ENCODE assay signal across 8 cellular contexts in the genomic region with DNA sequence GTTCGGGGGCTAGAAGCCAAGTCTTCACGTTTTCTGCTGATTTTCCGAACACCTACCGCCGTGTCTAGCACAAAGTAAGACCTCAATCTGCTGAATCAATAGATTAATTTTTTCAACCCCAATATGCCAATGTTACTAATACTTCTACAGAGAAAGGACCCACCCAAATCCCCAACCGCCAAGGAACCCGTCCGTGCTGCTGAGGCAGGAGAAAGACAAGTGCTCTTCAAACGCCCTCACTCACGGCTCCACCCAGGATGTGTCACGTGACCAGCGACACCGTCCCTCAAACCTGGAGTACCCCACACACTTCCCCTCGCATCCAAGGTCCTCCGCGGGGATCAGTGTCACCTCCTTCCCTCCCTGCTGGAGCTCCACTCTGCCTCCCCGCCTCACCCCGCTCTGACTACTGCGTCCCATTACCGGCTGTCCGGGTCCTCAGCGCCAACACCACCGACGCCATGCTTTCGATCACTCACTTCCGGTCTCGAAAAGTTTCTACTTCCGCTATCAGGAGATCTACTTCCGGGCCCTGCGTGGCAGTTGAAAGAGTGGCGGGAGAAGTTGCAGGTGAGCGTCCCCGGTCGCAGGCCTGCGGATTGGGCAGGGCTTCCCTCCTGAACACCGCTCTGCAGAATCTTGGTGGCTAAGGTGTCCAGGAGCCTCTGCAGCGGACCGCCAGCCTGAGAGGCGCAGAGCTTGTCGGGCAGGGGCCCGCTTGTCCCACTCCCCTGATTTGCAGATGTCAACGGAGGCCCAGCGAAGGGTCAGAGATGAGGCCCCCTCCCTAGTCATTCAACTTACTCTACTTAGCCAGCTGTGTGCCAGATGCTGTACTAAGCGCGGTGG. TPM values are rescaled to one million over a fixed set of nuclear protein-coding genes. Genes with fewer than 3 reads are reported as not detected.
DNase-seq lines count a peak whose midpoint lies in the region; ATAC-seq and TF ChIP-seq lines count a peak whose summit lies in the region.

A gene with protein sequence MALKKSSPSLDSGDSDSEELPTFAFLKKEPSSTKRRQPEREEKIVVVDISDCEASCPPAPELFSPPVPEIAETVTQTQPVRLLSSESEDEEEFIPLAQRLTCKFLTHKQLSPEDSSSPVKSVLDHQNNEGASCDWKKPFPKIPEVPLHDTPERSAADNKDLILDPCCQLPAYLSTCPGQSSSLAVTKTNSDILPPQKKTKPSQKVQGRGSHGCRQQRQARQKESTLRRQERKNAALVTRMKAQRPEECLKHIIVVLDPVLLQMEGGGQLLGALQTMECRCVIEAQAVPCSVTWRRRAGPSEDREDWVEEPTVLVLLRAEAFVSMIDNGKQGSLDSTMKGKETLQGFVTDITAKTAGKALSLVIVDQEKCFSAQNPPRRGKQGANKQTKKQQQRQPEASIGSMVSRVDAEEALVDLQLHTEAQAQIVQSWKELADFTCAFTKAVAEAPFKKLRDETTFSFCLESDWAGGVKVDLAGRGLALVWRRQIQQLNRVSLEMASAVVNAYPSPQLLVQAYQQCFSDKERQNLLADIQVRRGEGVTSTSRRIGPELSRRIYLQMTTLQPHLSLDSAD (plus strand): TSS at position 522 of the 849 bp plus-strand sequence. CDS start 1,980 bp downstream, outside the sequence.
A gene (minus strand): TSS at position 477 of the 849 bp plus-strand sequence. CDS start 14 bp downstream, at position 463.

- H3K27ac Mint-ChIP-seq in Calu3 (ENCODE audit: unreplicated experiment): peak within 1 kb of the TSS; percentile 98

- no peak for TF ChIP-seq CTCF in Calu3 (IDR thresholded peaks at IDR 0.05; ENCODE audit: unreplicated experiment)

- H3K4me3 ChIP-seq in mucosa of stomach (ENCODE audit: low read length): peak within 1 kb of the TSS; percentile 94

- peak; percentile 88 for ATAC-seq in GM21447 (IDR thresholded peaks at IDR 0.05; ENCODE audit: unreplicated experiment)

- CTCF ChIA-PET in Calu3 (lab: Charles Lee): interaction anchor here (0.6 kb wide), 1 partner anchor 17 kb away, joined by 3 read pairs; no protein-coding TSS in a partner anchor

- H3K27me3 Mint-ChIP-seq in Calu3 (ENCODE audit: unreplicated experiment): no peaks in the 10 kb centered on the region

- H3K27me3 ChIP-seq in mucosa of stomach (ENCODE audit: control insufficient read depth, insufficient read depth, low read length): no peaks in the 10 kb centered on the region

- H3K4me1 Mint-ChIP-seq in Calu3 (ENCODE audit: low read depth, unreplicated experiment): peaks cover 16% of the 10 kb centered on the region

- peaks cover 37% of the 10 kb centered on the region for H3K36me3 Mint-ChIP-seq in Calu3 (ENCODE audit: insufficient read depth, unreplicated experiment)

- H3K4me1 ChIP-seq in mucosa of stomach (ENCODE audit: control insufficient read depth, insufficient read depth, low read length): peaks cover 12% of the 10 kb centered on the region

- DNase-seq in Calu3 (peak; percentile 91), HuH-7.5 (ENCODE audit: low spot score) (peak; percentile 77), OCI-M1 (lab: John Stamatoyannopoulos, UW) (peak; percentile 96), activated T-cell treated with anti-CD3 and anti-CD28 coated beads for 24 hours (ENCODE audit: low read depth) (peak; percentile 83), erythroblast (lab: John Stamatoyannopoulos, UW) (peak; percentile 94 to 95)
- DNase-seq in stimulated activated CD8-positive, alpha-beta memory T cell treated with anti-CD3 and anti-CD28 coated beads, Interleukin-4, amount 100 ng/mL, for 48 hours: peak; percentile 90

- no peaks in the 10 kb centered on the region for H3K9me3 ChIP-seq in mucosa of stomach (ENCODE audit: control insufficient read depth, low read length)

- H3K9ac ChIP-seq in mucosa of stomach (ENCODE audit: low read length): peak within 1 kb of the TSS; percentile 75

- TF ChIP-seq POLR2A in erythroblast (IDR thresholded peaks at IDR 0.05; ENCODE audit: low read length): peak; percentile 96

- H3K9me3 Mint-ChIP-seq in Calu3 (ENCODE audit: low read depth, unreplicated experiment): no peaks in the 10 kb centered on the region

- intact Hi-C loops in Calu3 (cut with micrococcal nuclease; ENCODE audit: unreplicated experiment): no loop called here

- peaks cover 10% of the 10 kb centered on the region for H3K36me3 ChIP-seq in mucosa of stomach (ENCODE audit: control insufficient read depth, insufficient read depth, low read length)

- H3K4me3 Mint-ChIP-seq in Calu3 (ENCODE audit: low read depth, unreplicated experiment): peak within 1 kb of the TSS; percentile 89

- TSS peak; percentile 69 for BruUV-seq in Calu3 (replicated peaks; lab: Mats Ljungman, UMichigan)

RNA-seq across cellular contexts. Expression of the first gene that starts in this region (rescaled TPM):
- total RNA-seq in Calu3 (2022): 32.6 and 33.5 TPM in 2 replicates

RNA-seq across cellular contexts. Expression of the second gene that starts in this region (rescaled TPM):
- 79.0 and 84.0 TPM in 2 replicates for total RNA-seq in Calu3 (2022)

Comparison
In these comparisons a context has a peak if more than half of its experiments do, and no peak if none do; other contexts are left out.
1. Peak in every context shown above with its lines: DNase-seq, ATAC-seq and H3K4me3 ChIP-seq.